ENCODE assay signal across 9 cellular contexts in the genomic region with DNA sequence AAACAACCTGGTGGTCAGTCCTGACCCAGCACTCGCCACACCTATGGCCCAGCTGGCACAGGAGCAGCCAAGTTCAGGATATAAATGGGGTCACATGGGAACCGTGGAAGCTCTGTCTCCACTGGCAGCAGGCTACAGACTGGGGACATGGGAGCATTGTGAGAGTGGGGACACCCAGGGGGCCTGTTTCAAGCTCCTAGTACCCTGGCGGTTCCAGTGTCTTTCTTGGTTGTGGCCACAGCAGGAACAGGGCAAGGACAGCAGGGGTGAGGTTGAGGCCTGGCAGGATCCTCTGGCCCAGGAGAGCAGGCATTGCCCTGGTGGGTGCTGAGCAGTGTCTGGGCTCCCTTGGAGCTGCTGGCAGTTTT. TPM values are rescaled to one million over a fixed set of nuclear protein-coding genes. Genes with fewer than 3 reads are reported as not detected.
DNase-seq lines count a peak whose midpoint lies in the region; ATAC-seq and TF ChIP-seq lines count a peak whose summit lies in the region.
"Had no signal": no experiment of that assay in that cellular context is flagged by ENCODE, and none has a peak within 500 bp of the region (broad histone marks: within the 10 kb centered on the region; RNA-seq: fewer than 3 reads in every experiment).

No MANE protein-coding gene starts in this region.

- H3K27me3 Mint-ChIP-seq in activated CD4-positive, alpha-beta T cell treated with anti-CD3 and anti-CD28 coated beads for 36 hours, result no peaks in the 10 kb centered on the region
- no peaks in the 10 kb centered on the region for H3K27me3 Mint-ChIP-seq in activated CD8-positive, alpha-beta T cell treated with anti-CD3 and anti-CD28 coated beads for 36 hours

- POLR2A ChIA-PET in activated CD4-positive, alpha-beta T cell treated with anti-CD3 and anti-CD28 coated beads for 36 hours (lab: Charles Lee), result interaction anchor here (1.1 to 3.1 kb wide), 2 partner anchors 10 to 168 kb away, joined by 4 to 20 read pairs; partner anchors contain the start of gene CLK3
- POLR2A ChIA-PET in activated CD8-positive, alpha-beta T cell treated with anti-CD3 and anti-CD28 coated beads for 36 hours (lab: Charles Lee), result interaction anchor here (0.7 to 21.2 kb wide), 10 partner anchors 5 to 243 kb away, joined by 3 to 410 read pairs (median 4); partner anchors contain the start of genes ARID3B and CSK

- H3K27ac ChIP-seq in layer of hippocampus (ENCODE audit: low read depth, low read length), result peak overlapping the region; percentile 79
- peak overlapping the region; percentile 69 for H3K27ac ChIP-seq in substantia nigra (ENCODE audit: low read depth, low read length, poor library complexity, severe bottlenecking)

- DNase-seq in activated CD4-positive, alpha-beta T cell treated with anti-CD3 and anti-CD28 coated beads for 36 hours, result no peak
- DNase-seq in activated CD4-positive, alpha-beta T cell treated with anti-CD3 and anti-CD28 coated beads, Interleukin-2, amount 50 U/mL, for 1 hour, result no peak
- DNase-seq in activated CD8-positive, alpha-beta T cell treated with anti-CD3 and anti-CD28 coated beads for 36 hours, result no peak
- DNase-seq in substantia nigra (lab: John Stamatoyannopoulos, UW) (peak in 6 of 49 donors; percentile 22 to 58 (median 32)), HuH-7 (ENCODE audit: low spot score) (no peak), LoVo (ENCODE audit: low spot score) (no peak), SIG-M5 treated with dmso at 0.1 percent for 504 hours (lab: John Stamatoyannopoulos, UW; ENCODE audit: unreplicated experiment) (no peak)
- DNase-seq: stimulated activated CD4-positive, alpha-beta T cell treated with anti-CD3 and anti-CD28 coated beads, Interleukin-4, amount 100 ng/mL, for 4 hours had no signal

- peaks cover 51% of the 10 kb centered on the region for H3K4me1 Mint-ChIP-seq in activated CD4-positive, alpha-beta T cell treated with anti-CD3 and anti-CD28 coated beads for 36 hours
- peaks cover 41% of the 10 kb centered on the region for H3K4me1 Mint-ChIP-seq in activated CD8-positive, alpha-beta T cell treated with anti-CD3 and anti-CD28 coated beads for 36 hours (ENCODE audit: low read depth)

- TF ChIP-seq CTCF in activated CD8-positive, alpha-beta T cell treated with anti-CD3 and anti-CD28 coated beads for 36 hours (IDR thresholded peaks at IDR 0.05), result no peak

- intact Hi-C loops in activated CD4-positive, alpha-beta T cell treated with anti-CD3 and anti-CD28 coated beads for 36 hours (cut with DNase I, micrococcal nuclease), result loop anchor here (2.0 to 10.0 kb wide), 9 partner anchors 17 to 789 kb away; partner anchors contain the start of genes ARID3B (in 1 of the 2), C15orf39 (in 1 of the 2), COX5A (in 1 of the 2) and MPI (in 1 of the 2)
- intact Hi-C loops in activated CD8-positive, alpha-beta T cell treated with anti-CD3 and anti-CD28 coated beads for 36 hours (cut with micrococcal nuclease), result loop anchor here (5.0 kb wide), 2 partner anchors 59 to 236 kb away; partner anchors contain the start of gene ULK3

- no peaks in the 10 kb centered on the region for H3K9me3 Mint-ChIP-seq in activated CD4-positive, alpha-beta T cell treated with anti-CD3 and anti-CD28 coated beads for 36 hours (ENCODE audit: low read depth)
- no peaks in the 10 kb centered on the region for H3K9me3 Mint-ChIP-seq in activated CD8-positive, alpha-beta T cell treated with anti-CD3 and anti-CD28 coated beads for 36 hours

- CTCF ChIA-PET in activated CD4-positive, alpha-beta T cell treated with anti-CD3 and anti-CD28 coated beads for 36 hours (lab: Charles Lee), result interaction anchor here (0.7 to 22.1 kb wide), 13 partner anchors 4 to 243 kb away, joined by 3 to 743 read pairs (median 4); partner anchors contain the start of genes ARID3B and CSK
- CTCF ChIA-PET in activated CD8-positive, alpha-beta T cell treated with anti-CD3 and anti-CD28 coated beads for 36 hours (lab: Charles Lee), result interaction anchor here (1.0 to 30.3 kb wide), 12 partner anchors 5 to 167 kb away, joined by 3 to 1327 read pairs (median 6); partner anchors contain the start of gene CSK

- H3K36me3 Mint-ChIP-seq in activated CD4-positive, alpha-beta T cell treated with anti-CD3 and anti-CD28 coated beads for 36 hours (ENCODE audit: low read depth), result peaks cover 53% of the 10 kb centered on the region
- peaks cover 60% of the 10 kb centered on the region for H3K36me3 Mint-ChIP-seq in activated CD8-positive, alpha-beta T cell treated with anti-CD3 and anti-CD28 coated beads for 36 hours (ENCODE audit: low read depth)

- peak overlapping the region; percentile 89 for H3K4me3 Mint-ChIP-seq in activated CD4-positive, alpha-beta T cell treated with anti-CD3 and anti-CD28 coated beads for 36 hours
- H3K4me3 Mint-ChIP-seq in activated CD8-positive, alpha-beta T cell treated with anti-CD3 and anti-CD28 coated beads for 36 hours, result peak overlapping the region; percentile 98

- no peaks in the 10 kb centered on the region for H3K27me3 ChIP-seq in layer of hippocampus (ENCODE audit: control insufficient read depth, insufficient read depth, low read length)

- ATAC-seq in activated CD4-positive, alpha-beta T cell treated with anti-CD3 and anti-CD28 coated beads for 36 hours, result no peak
- no peak for ATAC-seq in activated CD8-positive, alpha-beta T cell treated with anti-CD3 and anti-CD28 coated beads for 36 hours

- H3K27ac Mint-ChIP-seq in activated CD4-positive, alpha-beta T cell treated with anti-CD3 and anti-CD28 coated beads for 36 hours, result peak overlapping the region; percentile 100
- peak overlapping the region; percentile 98 for H3K27ac Mint-ChIP-seq in activated CD8-positive, alpha-beta T cell treated with anti-CD3 and anti-CD28 coated beads for 36 hours

RNA-seq across cellular contexts. Expression of gene CSK, which starts 1.9 kb away (rescaled TPM):
- 100 to 1,000 TPM; 229 to 272 TPM for total RNA-seq in activated CD4-positive, alpha-beta T cell treated with anti-CD3 and anti-CD28 coated beads for 36 hours
- total RNA-seq in activated CD8-positive, alpha-beta T cell treated with anti-CD3 and anti-CD28 coated beads for 36 hours, result 100 to 1,000 TPM; 254 to 260 TPM

RNA-seq across cellular contexts. Expression of gene LMAN1L, which starts 28.8 kb away (rescaled TPM):
- under 1 TPM in 1 of 2 experiments, not detected in 1; 0.25 TPM for total RNA-seq in activated CD4-positive, alpha-beta T cell treated with anti-CD3 and anti-CD28 coated beads for 36 hours
- under 1 TPM in 1 of 2 experiments, not detected in 1; 0.11 TPM for total RNA-seq in activated CD8-positive, alpha-beta T cell treated with anti-CD3 and anti-CD28 coated beads for 36 hours

RNA-seq across cellular contexts. Expression of gene CYP1A2, which starts 35.1 kb away (rescaled TPM):
- not detected for total RNA-seq in activated CD4-positive, alpha-beta T cell treated with anti-CD3 and anti-CD28 coated beads for 36 hours
- total RNA-seq in activated CD8-positive, alpha-beta T cell treated with anti-CD3 and anti-CD28 coated beads for 36 hours, result not detected

RNA-seq across cellular contexts. Expression of gene CPLX3, which starts 42.6 kb away (rescaled TPM):
- total RNA-seq in activated CD4-positive, alpha-beta T cell treated with anti-CD3 and anti-CD28 coated beads for 36 hours, result under 1 TPM in 1 of 2 experiments, not detected in 1; 0.11 TPM
- under 1 TPM in 1 of 2 experiments, not detected in 1; 0.11 TPM for total RNA-seq in activated CD8-positive, alpha-beta T cell treated with anti-CD3 and anti-CD28 coated beads for 36 hours

RNA-seq across cellular contexts. Expression of gene CYP1A1, which starts 58.5 kb away (rescaled TPM):
- total RNA-seq in activated CD4-positive, alpha-beta T cell treated with anti-CD3 and anti-CD28 coated beads for 36 hours, result 1 to 10 TPM; 2.0 to 2.2 TPM
- total RNA-seq in activated CD8-positive, alpha-beta T cell treated with anti-CD3 and anti-CD28 coated beads for 36 hours, result 1 to 10 TPM; 4.3 to 4.9 TPM
